8 cellular contexts compared by ENCODE assay signal in genomic region chr19:39126593-39127187, GRCh38. TPM values are rescaled to one million over a fixed set of nuclear protein-coding genes. Genes with fewer than 3 reads are reported as not detected.
DNase-seq lines count a peak whose midpoint lies in the region; ATAC-seq and TF ChIP-seq lines count a peak whose summit lies in the region.

No MANE protein-coding gene starts in this region.

- H3K4me1 ChIP-seq in SK-N-SH (ENCODE audit: control insufficient read depth in 1 of 2, insufficient read depth in 2 of 2, low read depth in 1 of 2, low read length in 1 of 2): peaks cover 0 to 49% of the 10 kb centered on the region in 2 experiments; a peak in 1 of 4 replicates
- peaks cover 36 to 83% (median 43%) of the 10 kb centered on the region in 3 donors for H3K4me1 ChIP-seq in esophagus squamous epithelium
- H3K4me1 ChIP-seq in parathyroid adenoma: peaks cover 27% of the 10 kb centered on the region

- DNase-seq in SK-N-SH (no peak), RPMI7951 (ENCODE audit: low read depth) (peak; percentile 9), esophagus squamous epithelium (lab: John Stamatoyannopoulos, UW) (no peak), omental fat pad (ENCODE audit: low spot score) (no peak), NCI-H1436 treated with DMSO at 0.1 percent for 48 hours (lab: John Stamatoyannopoulos, UW) (no peak)

- peaks cover 8% of the 10 kb centered on the region for H3F3A ChIP-seq in SK-N-SH (replicated peaks; ENCODE audit: insufficient read depth)

- POLR2A ChIA-PET in SK-N-SH (lab: Yijun Ruan, JAX): interaction anchor here (1.2 kb wide), 1 partner anchor 13 kb away, joined by 4 read pairs; no protein-coding TSS in a partner anchor

- no peak overlapping the region; a peak in 1 of 4 replicates for H3K27ac ChIP-seq in SK-N-SH (ENCODE audit: low read depth in 2 of 2, low read length in 1 of 2)
- peak overlapping the region; percentile 79 to 95 (median 90) for H3K27ac ChIP-seq in esophagus squamous epithelium
- H3K27ac ChIP-seq in parathyroid adenoma: peak overlapping the region; percentile 88

- CTCF ChIA-PET in SK-N-SH (lab: Yijun Ruan, JAX): interaction anchor here (0.9 to 3.2 kb wide), 6 partner anchors 12 to 202 kb away, joined by 3 to 14 read pairs (median 4); no protein-coding TSS in a partner anchor

- H3K9me3 ChIP-seq in SK-N-SH (no peaks in the 10 kb centered on the region), esophagus squamous epithelium (no peaks in the 10 kb centered on the region), parathyroid adenoma (ENCODE audit: control insufficient read depth, low read length) (no peaks in the 10 kb centered on the region)

- intact Hi-C loops in esophagus squamous epithelium (cut with DNase I): no loop called here

- no peaks in the 10 kb centered on the region for H3K9me2 ChIP-seq in SK-N-SH

- no peak for TF ChIP-seq EP300 in SK-N-SH (IDR thresholded peaks at IDR 0.05; ENCODE audit: borderline replicate concordance in 1 of 2, low read depth in 1 of 2, low read length in 1 of 2)

- H3K79me2 ChIP-seq in SK-N-SH (ENCODE audit: insufficient read depth) (peaks cover 58% of the 10 kb centered on the region), parathyroid adenoma (peaks cover 37% of the 10 kb centered on the region)

- H3K27me3 ChIP-seq in SK-N-SH (ENCODE audit: insufficient read depth) (no peaks in the 10 kb centered on the region), esophagus squamous epithelium (no peaks in the 10 kb centered on the region), parathyroid adenoma (ENCODE audit: control insufficient read depth, insufficient read depth, low read length) (no peaks in the 10 kb centered on the region)

- H4K20me1 ChIP-seq in SK-N-SH (ENCODE audit: insufficient read depth): peaks cover 43% of the 10 kb centered on the region

- no peaks in the 10 kb centered on the region for H3K36me3 ChIP-seq in SK-N-SH (replicated peaks in 1 of 2; ENCODE audit: control insufficient read depth in 1 of 2, insufficient read depth in 2 of 2, low read length in 1 of 2)
- no peaks in the 10 kb centered on the region for H3K36me3 ChIP-seq in esophagus squamous epithelium
- H3K36me3 ChIP-seq in parathyroid adenoma (ENCODE audit: control insufficient read depth, insufficient read depth, low read length): no peaks in the 10 kb centered on the region

- H3K4me3 ChIP-seq in SK-N-SH (ENCODE audit: low read depth in 2 of 2, low read length in 1 of 2) (peak overlapping the region; percentile 83 to 91), esophagus squamous epithelium (peak overlapping the region; percentile 73 to 90 (median 84)), parathyroid adenoma (ENCODE audit: low read depth, low read length) (peak overlapping the region; percentile 90)

- ATAC-seq in SK-N-SH treated with all-trans-retinoic acid at 6 μM for 48 hours (no peak), HG03025 (IDR thresholded peaks at IDR 0.05; ENCODE audit: low FRiP score, unreplicated experiment) (no peak), omental fat pad (ENCODE audit: low FRiP score) (no peak)

- H3K9ac ChIP-seq in SK-N-SH: peak overlapping the region; percentile 89
- H3K9ac ChIP-seq in parathyroid adenoma: no peak overlapping the region

- 39% methylated on average over 9 of the region's 18 CpGs for WGBS in SK-N-SH (ENCODE audit: low lambda C conversion rate)
- WGBS in esophagus squamous epithelium, 2 donors: 7 to 35% methylated on average over 10 to 11 of the region's 18 CpGs

- H2AFZ ChIP-seq in SK-N-SH (ENCODE audit: low read depth) (no peak overlapping the region), parathyroid adenoma (peak overlapping the region; percentile 30)

- no peak for TF ChIP-seq RAD21 in SK-N-SH (IDR thresholded peaks at IDR 0.05; ENCODE audit: low read length)

- TF ChIP-seq POLR2A in esophagus squamous epithelium (IDR thresholded peaks at IDR 0.05): no peak

- H3K4me2 ChIP-seq in SK-N-SH (peak overlapping the region; percentile 95), parathyroid adenoma (ENCODE audit: low read length) (peak overlapping the region; percentile 90)

- TF ChIP-seq CTCF in SK-N-SH (IDR thresholded peaks at IDR 0.05) (no peak), esophagus squamous epithelium (IDR thresholded peaks at IDR 0.05) (no peak), parathyroid adenoma (IDR thresholded peaks at IDR 0.05) (no peak), omental fat pad (IDR thresholded peaks at IDR 0.05) (no peak)

TF ChIP-seq in SK-N-SH, 30 proteins besides CTCF, POLR2A, EP300 and RAD21 (continues in another document):
- no peak for TF ChIP-seq MAX (IDR thresholded peaks at IDR 0.05; ENCODE audit: low read depth)
- TF ChIP-seq JUND (IDR thresholded peaks at IDR 0.05): no peak
- TF ChIP-seq MEF2A (IDR thresholded peaks at IDR 0.05; ENCODE audit: borderline replicate concordance, low read depth): no peak
- TF ChIP-seq USF2 (IDR thresholded peaks at IDR 0.05; ENCODE audit: borderline replicate concordance, low read depth, low read length): no peak
- TF ChIP-seq CHD2 (IDR thresholded peaks at IDR 0.05; ENCODE audit: low read length, partially characterized antibody): no peak
- TF ChIP-seq MXI1 (IDR thresholded peaks at IDR 0.05; ENCODE audit: low read depth, low read length): no peak

TF ChIP-seq in SK-N-SH treated with all-trans-retinoic acid at 6 μM for 48 hours, 23 proteins besides CTCF, POLR2A, EP300 and RAD21:
- no peak for TF ChIP-seq SNAI2 (CRISPR knock-in tag; IDR thresholded peaks at IDR 0.05)
- TF ChIP-seq ESRRG (CRISPR knock-in tag; IDR thresholded peaks at IDR 0.05): no peak
- no peak for TF ChIP-seq TSHZ2 (CRISPR knock-in tag; IDR thresholded peaks at IDR 0.05)
- TF ChIP-seq CSDC2 (CRISPR knock-in tag; IDR thresholded peaks at IDR 0.05): no peak
- no peak for TF ChIP-seq ZC3H10 (CRISPR knock-in tag; IDR thresholded peaks at IDR 0.05)
- no peak for TF ChIP-seq PPARA (CRISPR knock-in tag; IDR thresholded peaks at IDR 0.05; ENCODE audit: borderline replicate concordance)
- TF ChIP-seq ZNF8 (CRISPR knock-in tag; IDR thresholded peaks at IDR 0.05): no peak
- no peak for TF ChIP-seq RARB (CRISPR knock-in tag; IDR thresholded peaks at IDR 0.05)

RNA-seq across cellular contexts. Expression of gene PAK4, which starts 1.1 kb away (rescaled TPM):
- 24.7 and 36.4 TPM in 2 replicates for polyA plus RNA-seq in SK-N-SH (2012; rRNA removed)
- 14.3 and 23.1 TPM in 2 replicates for polyA plus RNA-seq in SK-N-SH (2012; cell fraction: cytosol; rRNA removed)
- polyA plus RNA-seq in SK-N-SH (2012; cell fraction: nucleus; rRNA removed): 31.0 and 44.4 TPM in 2 replicates
- total RNA-seq in RPMI7951 (2014; rRNA removed; shearing (Covaris generic)): 7.1 and 10.5 TPM in 2 replicates
- total RNA-seq in esophagus squamous epithelium: 10 to 100 TPM; 12.2 to 40.1 (median 18.3) TPM
- 1 to 10 TPM; 4.6 to 9.8 (median 6.3) TPM for total RNA-seq in omental fat pad

RNA-seq across cellular contexts. Expression of gene ACP7, which starts 42.5 kb away (rescaled TPM):
- 0.24 and 0.36 TPM in 2 replicates for polyA plus RNA-seq in SK-N-SH (2012; rRNA removed)
- polyA plus RNA-seq in SK-N-SH (2012; cell fraction: cytosol; rRNA removed): 0.13 and 0.31 TPM in 2 replicates
- 0.41 and 0.45 TPM in 2 replicates for polyA plus RNA-seq in SK-N-SH (2012; cell fraction: nucleus; rRNA removed)
- 0.10 TPM in 1 of 2 replicates, not detected in the other for total RNA-seq in RPMI7951 (2014; rRNA removed; shearing (Covaris generic))
- total RNA-seq in esophagus squamous epithelium (under 1 TPM in 3 of 4 donors, not detected in 1; 0.19 to 0.57 (median 0.40) TPM), omental fat pad (not detected)

Comparison
In these comparisons a context has a peak if more than half of its experiments do, and no peak if none do; other contexts are left out.
1. H3K27ac ChIP-seq: peak in esophagus squamous epithelium (4 of 4) and parathyroid adenoma (single experiment); none in SK-N-SH (0 of 2).
2. Peak in every context shown above with its lines, with median percentiles within 50 percentile points of each other: H3K4me3 ChIP-seq.